25 cellular contexts compared by ENCODE assay signal in the genomic region with DNA sequence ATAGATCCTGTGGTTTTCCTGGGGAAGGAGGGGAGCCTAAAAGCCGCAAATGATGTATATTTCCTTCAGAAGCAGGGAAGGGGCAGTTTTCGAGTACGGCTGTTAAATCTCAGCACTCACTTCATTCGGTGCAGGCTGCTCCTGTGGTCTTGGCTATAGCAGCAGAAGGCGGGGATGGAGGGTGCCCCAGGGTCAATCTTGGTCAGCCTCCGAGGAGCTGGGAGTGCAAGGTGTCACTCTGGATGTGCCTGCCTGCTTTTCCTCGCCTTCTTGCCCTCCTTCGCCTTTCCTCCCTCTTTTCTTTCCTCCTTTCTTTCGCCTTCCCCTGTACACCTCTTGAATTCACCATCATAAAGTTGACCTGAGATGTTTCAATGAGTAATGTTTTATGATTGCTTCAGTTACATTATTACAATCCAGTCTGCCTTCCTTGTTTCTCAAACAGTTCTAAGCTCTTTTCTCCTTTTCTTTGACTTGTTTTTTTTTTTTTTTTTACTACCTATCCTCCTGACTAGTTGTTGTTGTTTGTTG.
DNase-seq lines count a peak whose midpoint lies in the region; TF ChIP-seq lines count a peak whose summit lies in the region.
"Had no signal": no experiment of that assay in that cellular context is flagged by ENCODE, and none has a peak within 500 bp of the region (broad histone marks: within the 10 kb centered on the region; RNA-seq: fewer than 3 reads in every experiment).

No MANE protein-coding gene starts in this region.

- H3K4me3 Mint-ChIP-seq in Calu3 (ENCODE audit: low read depth, unreplicated experiment), result peak overlapping the region; percentile 72
- H3K4me3 Mint-ChIP-seq: CD8-positive, alpha-beta memory T cell had no signal

- H3K36me3 Mint-ChIP-seq in Calu3 (ENCODE audit: insufficient read depth, unreplicated experiment), result peaks cover 14% of the 10 kb centered on the region

- no peak for TF ChIP-seq EP300 in stomach (IDR thresholded peaks at IDR 0.05)

- intact Hi-C loops in Calu3 (cut with micrococcal nuclease; ENCODE audit: unreplicated experiment) (loop anchor here (5.0 kb wide), 1 partner anchor 433 kb away; no protein-coding TSS in a partner anchor), stomach (cut with DNase I; ENCODE audit: low total_unique reads) (no loop called here)

- in situ Hi-C loops in ACHN (cut with HindIII; ENCODE audit: low pct_ligation_motif_present, low pct_unique_long_range_greater_than_20kb, low sequenced_read_pairs), result no loop called here

- peaks cover 0 to 7% of the 10 kb centered on the region in 2 donors for H3K36me3 ChIP-seq in duodenal mucosa (ENCODE audit: control insufficient read depth in 1 of 2, insufficient read depth in 2 of 2, low read length in 2 of 2)
- peaks cover 2 to 6% of the 10 kb centered on the region in 2 donors for H3K36me3 ChIP-seq in mucosa of rectum (ENCODE audit: control insufficient read depth in 2 of 2, insufficient read depth in 2 of 2, low read length in 2 of 2)
- peaks cover 0 to 15% (median 7%) of the 10 kb centered on the region in 4 donors for H3K36me3 ChIP-seq in stomach
- H3K36me3 ChIP-seq in SJCRH30, result no peaks in the 10 kb centered on the region
- H3K36me3 ChIP-seq: HAP-1 had no signal

- no peak for TF ChIP-seq CTCF in Calu3 (IDR thresholded peaks at IDR 0.05; ENCODE audit: unreplicated experiment)
- no peak for TF ChIP-seq CTCF in stomach (IDR thresholded peaks at IDR 0.05)

- peak overlapping the region; percentile 65 to 71 for H3K4me3 ChIP-seq in duodenal mucosa (ENCODE audit: low read depth in 1 of 2, low read length in 2 of 2)
- H3K4me3 ChIP-seq in mucosa of rectum (ENCODE audit: low read length in 2 of 2), result peak overlapping the region; percentile 83
- peak overlapping the region in 1 of 4 donors; percentile 13 for H3K4me3 ChIP-seq in stomach
- H3K4me3 ChIP-seq in SJCRH30, result no peak overlapping the region
- H3K4me3 ChIP-seq: GM23248, HAP-1, PC-9 had no signal

- no peaks in the 10 kb centered on the region for H3K27me3 Mint-ChIP-seq in Calu3 (ENCODE audit: unreplicated experiment)

- peaks cover 4% of the 10 kb centered on the region in 2 donors for H3K4me1 ChIP-seq in duodenal mucosa (ENCODE audit: control insufficient read depth in 1 of 2, insufficient read depth in 2 of 2, low read length in 2 of 2)
- peaks cover 0 to 5% of the 10 kb centered on the region in 2 donors for H3K4me1 ChIP-seq in mucosa of rectum (ENCODE audit: control insufficient read depth in 2 of 2, insufficient read depth in 2 of 2, low read length in 2 of 2)
- H3K4me1 ChIP-seq in stomach, result peaks cover 0 to 4% (median 0%) of the 10 kb centered on the region in 4 donors
- no peaks in the 10 kb centered on the region for H3K4me1 ChIP-seq in SJCRH30
- H3K4me1 ChIP-seq: HAP-1 had no signal

- H3K9ac ChIP-seq in duodenal mucosa (ENCODE audit: low read depth in 1 of 2, low read length in 2 of 2) (peak overlapping the region; percentile 58 to 83), mucosa of rectum (ENCODE audit: low read depth in 1 of 2, low read length in 2 of 2) (peak overlapping the region; percentile 74 to 82)
- H3K9ac ChIP-seq: GM23248, SK-N-SH had no signal

- no peak for TF ChIP-seq POLR2A in stomach (IDR thresholded peaks at IDR 0.05)

- peak overlapping the region; percentile 67 for H3K27ac ChIP-seq in duodenal mucosa (ENCODE audit: low read depth, low read length)
- H3K27ac ChIP-seq in mucosa of rectum (ENCODE audit: low read depth in 2 of 2, low read length in 2 of 2), result peak overlapping the region; percentile 92
- H3K27ac ChIP-seq in stomach, result peak overlapping the region in 3 of 5 donors; percentile 58 to 74 (median 65)
- H3K27ac ChIP-seq in SJCRH30, result no peak overlapping the region
- H3K27ac ChIP-seq: GM23248, HL-60, PC-9, RWPE1 had no signal

- no peaks in the 10 kb centered on the region for H3K27me3 ChIP-seq in duodenal mucosa (ENCODE audit: control insufficient read depth in 1 of 2, insufficient read depth in 2 of 2, low read length in 2 of 2)
- H3K27me3 ChIP-seq in mucosa of rectum (ENCODE audit: control insufficient read depth in 2 of 2, insufficient read depth in 2 of 2, low read length in 2 of 2), result no peaks in the 10 kb centered on the region
- no peaks in the 10 kb centered on the region for H3K27me3 ChIP-seq in stomach
- no peaks in the 10 kb centered on the region for H3K27me3 ChIP-seq in SJCRH30

- H3K9me3 Mint-ChIP-seq in Calu3 (ENCODE audit: low read depth, unreplicated experiment), result no peaks in the 10 kb centered on the region

- BruUV-seq in Calu3 (replicated peaks; lab: Mats Ljungman, UMichigan), result TSS peak; percentile 94

- H3K9me3 ChIP-seq in duodenal mucosa (ENCODE audit: control insufficient read depth in 1 of 2, low read length in 2 of 2), result peaks cover 0 to 4% of the 10 kb centered on the region in 2 donors
- no peaks in the 10 kb centered on the region for H3K9me3 ChIP-seq in mucosa of rectum (ENCODE audit: control insufficient read depth in 2 of 2, low read length in 2 of 2)
- H3K9me3 ChIP-seq in stomach, result peaks cover 0 to 19% (median 5%) of the 10 kb centered on the region in 4 donors
- 0 out of 2 replicates have a peak, but pooled peaks cover 6% of the 10 kb centered on the region for H3K9me3 ChIP-seq in SJCRH30 (replicated peaks)
- H3K9me3 ChIP-seq: HAP-1, SK-N-SH had no signal

- DNase-seq in Calu3 (no peak), stomach (no peak), SJCRH30 (no peak), ACHN (no peak)
- DNase-seq in stimulated activated CD8-positive, alpha-beta memory T cell treated with anti-CD3 and anti-CD28 coated beads, Interleukin-4, amount 100 ng/mL, for 48 hours, result no peak
- DNase-seq: C1 segment of cervical spinal cord; CD8-positive, alpha-beta memory T cell; DMS53; GDM1; GM23248; KG1; NCI-H1092 treated with DMSO at 0.1 percent for 48 hours; NCI-H146; NCI-H2029; NCI-H226; NCI-H510A treated with DMSO at 0.1 percent for 48 hours; NCI-H748 treated with DMSO at 0.1 percent for 48 hours; PC-9; SHP77 treated with DMSO at 0.1 percent for 48 hours; SK-N-SH had no signal

- H3K27ac Mint-ChIP-seq in Calu3 (ENCODE audit: unreplicated experiment), result peak overlapping the region; percentile 98

- CTCF ChIA-PET in Calu3 (lab: Charles Lee), result no interaction called here

- peaks cover 20% of the 10 kb centered on the region for H3K4me1 Mint-ChIP-seq in Calu3 (ENCODE audit: low read depth, unreplicated experiment)

- 69 to 85% (median 75%) methylated on average over 9 of the region's 9 CpGs for WGBS in stomach, 5 donors
